1 cellular context compared by ENCODE assay signal in the genomic region with DNA sequence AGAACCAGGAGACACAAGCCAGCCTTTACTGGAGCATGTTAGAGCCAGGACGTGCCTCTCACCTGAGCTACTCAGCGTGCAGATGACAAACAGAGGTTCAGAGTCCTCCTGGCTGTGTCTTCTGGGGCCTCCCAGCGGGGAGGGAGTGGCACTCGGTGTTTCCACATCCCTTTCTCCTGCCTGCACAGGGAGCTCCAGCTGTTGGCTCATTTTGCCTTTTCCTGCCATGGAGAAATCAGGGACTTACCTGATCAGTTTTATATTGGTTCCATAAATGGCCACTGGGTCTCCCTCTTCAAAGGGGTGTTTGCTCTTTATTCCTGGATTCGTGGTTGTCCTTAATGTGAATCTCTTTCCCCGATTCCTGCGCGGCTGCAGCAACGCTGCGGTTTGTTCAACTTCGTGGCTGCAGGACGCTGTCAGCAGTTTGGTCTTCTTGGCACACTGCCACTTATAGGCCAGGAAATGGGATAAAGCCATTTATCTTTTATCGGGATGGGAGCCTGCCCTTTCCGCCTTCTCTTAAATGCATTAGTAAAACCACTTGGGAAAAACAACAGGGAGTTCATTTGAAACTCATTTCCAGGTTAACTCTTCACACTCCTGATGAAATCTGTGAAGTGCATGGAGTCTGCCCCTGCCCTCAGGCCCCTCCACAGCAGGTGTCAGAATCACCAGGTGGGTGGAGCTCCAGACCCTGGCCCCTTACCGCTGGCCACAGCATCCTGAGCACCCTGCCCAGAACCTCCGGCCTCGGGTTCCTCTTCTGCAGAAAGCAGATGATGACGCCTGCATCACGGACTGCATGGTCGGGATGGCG.
TF ChIP-seq lines count a peak whose summit lies in the region.

No MANE protein-coding gene starts in this region.

TF ChIP-seq in HepG2, 621 proteins besides CTCF, POLR2A, EP300 and RAD21 (continued from another document and continues in another):
- TF ChIP-seq, protein P1, sequence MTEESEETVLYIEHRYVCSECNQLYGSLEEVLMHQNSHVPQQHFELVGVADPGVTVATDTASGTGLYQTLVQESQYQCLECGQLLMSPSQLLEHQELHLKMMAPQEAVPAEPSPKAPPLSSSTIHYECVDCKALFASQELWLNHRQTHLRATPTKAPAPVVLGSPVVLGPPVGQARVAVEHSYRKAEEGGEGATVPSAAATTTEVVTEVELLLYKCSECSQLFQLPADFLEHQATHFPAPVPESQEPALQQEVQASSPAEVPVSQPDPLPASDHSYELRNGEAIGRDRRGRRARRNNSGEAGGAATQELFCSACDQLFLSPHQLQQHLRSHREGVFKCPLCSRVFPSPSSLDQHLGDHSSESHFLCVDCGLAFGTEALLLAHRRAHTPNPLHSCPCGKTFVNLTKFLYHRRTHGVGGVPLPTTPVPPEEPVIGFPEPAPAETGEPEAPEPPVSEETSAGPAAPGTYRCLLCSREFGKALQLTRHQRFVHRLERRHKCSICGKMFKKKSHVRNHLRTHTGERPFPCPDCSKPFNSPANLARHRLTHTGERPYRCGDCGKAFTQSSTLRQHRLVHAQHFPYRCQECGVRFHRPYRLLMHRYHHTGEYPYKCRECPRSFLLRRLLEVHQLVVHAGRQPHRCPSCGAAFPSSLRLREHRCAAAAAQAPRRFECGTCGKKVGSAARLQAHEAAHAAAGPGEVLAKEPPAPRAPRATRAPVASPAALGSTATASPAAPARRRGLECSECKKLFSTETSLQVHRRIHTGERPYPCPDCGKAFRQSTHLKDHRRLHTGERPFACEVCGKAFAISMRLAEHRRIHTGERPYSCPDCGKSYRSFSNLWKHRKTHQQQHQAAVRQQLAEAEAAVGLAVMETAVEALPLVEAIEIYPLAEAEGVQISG (CRISPR knock-in tag; IDR thresholded peaks at IDR 0.05): peak; percentile 74
- TF ChIP-seq, protein P2, sequence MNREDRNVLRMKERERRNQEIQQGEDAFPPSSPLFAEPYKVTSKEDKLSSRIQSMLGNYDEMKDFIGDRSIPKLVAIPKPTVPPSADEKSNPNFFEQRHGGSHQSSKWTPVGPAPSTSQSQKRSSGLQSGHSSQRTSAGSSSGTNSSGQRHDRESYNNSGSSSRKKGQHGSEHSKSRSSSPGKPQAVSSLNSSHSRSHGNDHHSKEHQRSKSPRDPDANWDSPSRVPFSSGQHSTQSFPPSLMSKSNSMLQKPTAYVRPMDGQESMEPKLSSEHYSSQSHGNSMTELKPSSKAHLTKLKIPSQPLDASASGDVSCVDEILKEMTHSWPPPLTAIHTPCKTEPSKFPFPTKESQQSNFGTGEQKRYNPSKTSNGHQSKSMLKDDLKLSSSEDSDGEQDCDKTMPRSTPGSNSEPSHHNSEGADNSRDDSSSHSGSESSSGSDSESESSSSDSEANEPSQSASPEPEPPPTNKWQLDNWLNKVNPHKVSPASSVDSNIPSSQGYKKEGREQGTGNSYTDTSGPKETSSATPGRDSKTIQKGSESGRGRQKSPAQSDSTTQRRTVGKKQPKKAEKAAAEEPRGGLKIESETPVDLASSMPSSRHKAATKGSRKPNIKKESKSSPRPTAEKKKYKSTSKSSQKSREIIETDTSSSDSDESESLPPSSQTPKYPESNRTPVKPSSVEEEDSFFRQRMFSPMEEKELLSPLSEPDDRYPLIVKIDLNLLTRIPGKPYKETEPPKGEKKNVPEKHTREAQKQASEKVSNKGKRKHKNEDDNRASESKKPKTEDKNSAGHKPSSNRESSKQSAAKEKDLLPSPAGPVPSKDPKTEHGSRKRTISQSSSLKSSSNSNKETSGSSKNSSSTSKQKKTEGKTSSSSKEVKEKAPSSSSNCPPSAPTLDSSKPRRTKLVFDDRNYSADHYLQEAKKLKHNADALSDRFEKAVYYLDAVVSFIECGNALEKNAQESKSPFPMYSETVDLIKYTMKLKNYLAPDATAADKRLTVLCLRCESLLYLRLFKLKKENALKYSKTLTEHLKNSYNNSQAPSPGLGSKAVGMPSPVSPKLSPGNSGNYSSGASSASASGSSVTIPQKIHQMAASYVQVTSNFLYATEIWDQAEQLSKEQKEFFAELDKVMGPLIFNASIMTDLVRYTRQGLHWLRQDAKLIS (CRISPR knock-in tag; IDR thresholded peaks at IDR 0.05): no peak
- no peak for TF ChIP-seq MTERF4 (CRISPR knock-in tag; IDR thresholded peaks at IDR 0.05)
- no peak for TF ChIP-seq HNRNPH1 (optimal IDR thresholded peaks at IDR 0.05; ENCODE audit: low read depth, low read length)
- TF ChIP-seq DNMT3B (CRISPR knock-in tag; conservative IDR thresholded peaks at IDR 0.05): no peak
- TF ChIP-seq, protein P3, sequence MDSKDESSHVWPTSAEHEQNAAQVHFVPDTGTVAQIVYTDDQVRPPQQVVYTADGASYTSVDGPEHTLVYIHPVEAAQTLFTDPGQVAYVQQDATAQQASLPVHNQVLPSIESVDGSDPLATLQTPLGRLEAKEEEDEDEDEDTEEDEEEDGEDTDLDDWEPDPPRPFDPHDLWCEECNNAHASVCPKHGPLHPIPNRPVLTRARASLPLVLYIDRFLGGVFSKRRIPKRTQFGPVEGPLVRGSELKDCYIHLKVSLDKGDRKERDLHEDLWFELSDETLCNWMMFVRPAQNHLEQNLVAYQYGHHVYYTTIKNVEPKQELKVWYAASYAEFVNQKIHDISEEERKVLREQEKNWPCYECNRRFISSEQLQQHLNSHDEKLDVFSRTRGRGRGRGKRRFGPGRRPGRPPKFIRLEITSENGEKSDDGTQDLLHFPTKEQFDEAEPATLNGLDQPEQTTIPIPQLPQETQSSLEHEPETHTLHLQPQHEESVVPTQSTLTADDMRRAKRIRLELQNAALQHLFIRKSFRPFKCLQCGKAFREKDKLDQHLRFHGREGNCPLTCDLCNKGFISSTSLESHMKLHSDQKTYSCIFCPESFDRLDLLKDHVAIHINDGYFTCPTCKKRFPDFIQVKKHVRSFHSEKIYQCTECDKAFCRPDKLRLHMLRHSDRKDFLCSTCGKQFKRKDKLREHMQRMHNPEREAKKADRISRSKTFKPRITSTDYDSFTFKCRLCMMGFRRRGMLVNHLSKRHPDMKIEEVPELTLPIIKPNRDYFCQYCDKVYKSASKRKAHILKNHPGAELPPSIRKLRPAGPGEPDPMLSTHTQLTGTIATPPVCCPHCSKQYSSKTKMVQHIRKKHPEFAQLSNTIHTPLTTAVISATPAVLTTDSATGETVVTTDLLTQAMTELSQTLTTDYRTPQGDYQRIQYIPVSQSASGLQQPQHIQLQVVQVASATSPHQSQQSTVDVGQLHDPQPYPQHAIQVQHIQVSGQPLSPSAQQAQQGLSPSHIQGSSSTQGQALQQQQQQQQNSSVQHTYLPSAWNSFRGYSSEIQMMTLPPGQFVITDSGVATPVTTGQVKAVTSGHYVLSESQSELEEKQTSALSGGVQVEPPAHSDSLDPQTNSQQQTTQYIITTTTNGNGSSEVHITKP (CRISPR knock-in tag; IDR thresholded peaks at IDR 0.05; ENCODE audit: low read depth): no peak; the same call in 1 of the 2 replicates
- no peak for TF ChIP-seq CBX2 (IDR thresholded peaks at IDR 0.05; ENCODE audit: low read depth, low read length)
- TF ChIP-seq CBX2 (CRISPR knock-in tag; IDR thresholded peaks at IDR 0.05; ENCODE audit: low read depth): no peak
- no peak for TF ChIP-seq CENPX (CRISPR knock-in tag; IDR thresholded peaks at IDR 0.05)
- no peak for TF ChIP-seq SIX1 (CRISPR knock-in tag; IDR thresholded peaks at IDR 0.05; ENCODE audit: borderline replicate concordance)
- no peak for TF ChIP-seq SOX13 (IDR thresholded peaks at IDR 0.05)
- TF ChIP-seq SOX13 (CRISPR knock-in tag; conservative IDR thresholded peaks at IDR 0.05 in 1 of 2, IDR thresholded peaks at IDR 0.05 in 1 of 2): peak in 1 of 2 experiments; percentile 27; a peak in 1 of 4 replicates
- TF ChIP-seq, protein P4, sequence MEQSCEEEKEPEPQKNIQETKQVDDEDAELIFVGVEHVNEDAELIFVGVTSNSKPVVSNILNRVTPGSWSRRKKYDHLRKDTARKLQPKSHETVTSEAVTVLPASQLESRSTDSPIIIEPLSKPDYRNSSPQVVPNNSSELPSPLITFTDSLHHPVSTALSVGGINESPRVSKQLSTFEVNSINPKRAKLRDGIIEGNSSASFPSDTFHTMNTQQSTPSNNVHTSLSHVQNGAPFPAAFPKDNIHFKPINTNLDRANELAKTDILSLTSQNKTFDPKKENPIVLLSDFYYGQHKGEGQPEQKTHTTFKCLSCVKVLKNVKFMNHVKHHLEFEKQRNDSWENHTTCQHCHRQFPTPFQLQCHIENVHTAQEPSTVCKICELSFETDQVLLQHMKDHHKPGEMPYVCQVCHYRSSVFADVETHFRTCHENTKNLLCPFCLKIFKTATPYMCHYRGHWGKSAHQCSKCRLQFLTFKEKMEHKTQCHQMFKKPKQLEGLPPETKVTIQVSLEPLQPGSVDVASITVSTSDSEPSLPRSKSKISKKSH (CRISPR knock-in tag; IDR thresholded peaks at IDR 0.05; ENCODE audit: borderline replicate concordance): no peak
- TF ChIP-seq, protein P5, sequence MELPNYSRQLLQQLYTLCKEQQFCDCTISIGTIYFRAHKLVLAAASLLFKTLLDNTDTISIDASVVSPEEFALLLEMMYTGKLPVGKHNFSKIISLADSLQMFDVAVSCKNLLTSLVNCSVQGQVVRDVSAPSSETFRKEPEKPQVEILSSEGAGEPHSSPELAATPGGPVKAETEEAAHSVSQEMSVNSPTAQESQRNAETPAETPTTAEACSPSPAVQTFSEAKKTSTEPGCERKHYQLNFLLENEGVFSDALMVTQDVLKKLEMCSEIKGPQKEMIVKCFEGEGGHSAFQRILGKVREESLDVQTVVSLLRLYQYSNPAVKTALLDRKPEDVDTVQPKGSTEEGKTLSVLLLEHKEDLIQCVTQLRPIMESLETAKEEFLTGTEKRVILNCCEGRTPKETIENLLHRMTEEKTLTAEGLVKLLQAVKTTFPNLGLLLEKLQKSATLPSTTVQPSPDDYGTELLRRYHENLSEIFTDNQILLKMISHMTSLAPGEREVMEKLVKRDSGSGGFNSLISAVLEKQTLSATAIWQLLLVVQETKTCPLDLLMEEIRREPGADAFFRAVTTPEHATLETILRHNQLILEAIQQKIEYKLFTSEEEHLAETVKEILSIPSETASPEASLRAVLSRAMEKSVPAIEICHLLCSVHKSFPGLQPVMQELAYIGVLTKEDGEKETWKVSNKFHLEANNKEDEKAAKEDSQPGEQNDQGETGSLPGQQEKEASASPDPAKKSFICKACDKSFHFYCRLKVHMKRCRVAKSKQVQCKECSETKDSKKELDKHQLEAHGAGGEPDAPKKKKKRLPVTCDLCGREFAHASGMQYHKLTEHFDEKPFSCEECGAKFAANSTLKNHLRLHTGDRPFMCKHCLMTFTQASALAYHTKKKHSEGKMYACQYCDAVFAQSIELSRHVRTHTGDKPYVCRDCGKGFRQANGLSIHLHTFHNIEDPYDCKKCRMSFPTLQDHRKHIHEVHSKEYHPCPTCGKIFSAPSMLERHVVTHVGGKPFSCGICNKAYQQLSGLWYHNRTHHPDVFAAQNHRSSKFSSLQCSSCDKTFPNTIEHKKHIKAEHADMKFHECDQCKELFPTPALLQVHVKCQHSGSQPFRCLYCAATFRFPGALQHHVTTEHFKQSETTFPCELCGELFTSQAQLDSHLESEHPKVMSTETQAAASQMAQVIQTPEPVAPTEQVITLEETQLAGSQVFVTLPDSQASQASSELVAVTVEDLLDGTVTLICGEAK (IDR thresholded peaks at IDR 0.05): no peak
- TF ChIP-seq, protein P5 (CRISPR knock-in tag; IDR thresholded peaks at IDR 0.05): no peak
- no peak for TF ChIP-seq PITX1 (CRISPR knock-in tag; IDR thresholded peaks at IDR 0.05)
- TF ChIP-seq ZNF501 (CRISPR knock-in tag; IDR thresholded peaks at IDR 0.05): no peak; the same call in 1 of the 2 replicates
- TF ChIP-seq PHF5A (CRISPR knock-in tag; IDR thresholded peaks at IDR 0.05; ENCODE audit: low read depth, unreplicated experiment): no peak
- TF ChIP-seq REXO4 (CRISPR knock-in tag; IDR thresholded peaks at IDR 0.05; ENCODE audit: borderline replicate concordance): no peak
- TF ChIP-seq E2F5 (CRISPR knock-in tag; conservative IDR thresholded peaks at IDR 0.05): no peak
- TF ChIP-seq POLR2AphosphoS5 (IDR thresholded peaks at IDR 0.05; ENCODE audit: low read depth, low read length): no peak
- TF ChIP-seq SMARCE1 (IDR thresholded peaks at IDR 0.05; ENCODE audit: borderline replicate concordance): no peak
- TF ChIP-seq HMGA1 (CRISPR knock-in tag; conservative IDR thresholded peaks at IDR 0.05): no peak
- TF ChIP-seq NFE2 (CRISPR knock-in tag; IDR thresholded peaks at IDR 0.05): no peak
- no peak for TF ChIP-seq ZMAT3 (CRISPR knock-in tag; conservative IDR thresholded peaks at IDR 0.05)
- TF ChIP-seq ZNF878 (CRISPR knock-in tag; IDR thresholded peaks at IDR 0.05): no peak
